ENCODE assay signal across 2 cellular contexts in genomic region chr5:61575581-61575980, GRCh38.
TF ChIP-seq lines count a peak whose summit lies in the region.

No MANE protein-coding gene starts in this region.

TF ChIP-seq in SK-N-SH, 30 proteins besides CTCF, POLR2A, EP300 and RAD21:
- TF ChIP-seq MXI1 (IDR thresholded peaks at IDR 0.05; ENCODE audit: low read depth, low read length) (no peak), NFIC (IDR thresholded peaks at IDR 0.05; ENCODE audit: borderline replicate concordance) (no peak), RFX5 (IDR thresholded peaks at IDR 0.05; ENCODE audit: low read length) (no peak), TAF1 (IDR thresholded peaks at IDR 0.05; ENCODE audit: borderline replicate concordance, low read depth, low read length) (no peak), JUND (IDR thresholded peaks at IDR 0.05) (no peak), ZBTB33 (IDR thresholded peaks at IDR 0.05; ENCODE audit: borderline replicate concordance, low read depth) (no peak), CHD2 (IDR thresholded peaks at IDR 0.05; ENCODE audit: low read length, partially characterized antibody) (no peak), MEF2A (IDR thresholded peaks at IDR 0.05; ENCODE audit: borderline replicate concordance, low read depth) (no peak)
- TF ChIP-seq, protein P1, sequence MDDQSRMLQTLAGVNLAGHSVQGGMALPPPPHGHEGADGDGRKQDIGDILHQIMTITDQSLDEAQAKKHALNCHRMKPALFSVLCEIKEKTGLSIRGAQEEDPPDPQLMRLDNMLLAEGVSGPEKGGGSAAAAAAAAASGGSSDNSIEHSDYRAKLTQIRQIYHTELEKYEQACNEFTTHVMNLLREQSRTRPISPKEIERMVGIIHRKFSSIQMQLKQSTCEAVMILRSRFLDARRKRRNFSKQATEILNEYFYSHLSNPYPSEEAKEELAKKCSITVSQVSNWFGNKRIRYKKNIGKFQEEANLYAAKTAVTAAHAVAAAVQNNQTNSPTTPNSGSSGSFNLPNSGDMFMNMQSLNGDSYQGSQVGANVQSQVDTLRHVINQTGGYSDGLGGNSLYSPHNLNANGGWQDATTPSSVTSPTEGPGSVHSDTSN (IDR thresholded peaks at IDR 0.05), result no peak

TF ChIP-seq in SK-N-SH treated with all-trans-retinoic acid at 6 μM for 48 hours, 23 proteins besides CTCF, POLR2A, EP300 and RAD21:
- TF ChIP-seq RARB (CRISPR knock-in tag; IDR thresholded peaks at IDR 0.05) (no peak), TOX (CRISPR knock-in tag; IDR thresholded peaks at IDR 0.05; ENCODE audit: borderline replicate concordance) (no peak), PPARA (CRISPR knock-in tag; IDR thresholded peaks at IDR 0.05; ENCODE audit: borderline replicate concordance) (no peak), ZNF565 (CRISPR knock-in tag; conservative IDR thresholded peaks at IDR 0.05; ENCODE audit: low read depth) (no peak), ISL1 (CRISPR knock-in tag; IDR thresholded peaks at IDR 0.05) (no peak), ESRRG (CRISPR knock-in tag; IDR thresholded peaks at IDR 0.05) (no peak), ZFP30 (CRISPR knock-in tag; IDR thresholded peaks at IDR 0.05) (no peak)
- TF ChIP-seq, protein P2, sequence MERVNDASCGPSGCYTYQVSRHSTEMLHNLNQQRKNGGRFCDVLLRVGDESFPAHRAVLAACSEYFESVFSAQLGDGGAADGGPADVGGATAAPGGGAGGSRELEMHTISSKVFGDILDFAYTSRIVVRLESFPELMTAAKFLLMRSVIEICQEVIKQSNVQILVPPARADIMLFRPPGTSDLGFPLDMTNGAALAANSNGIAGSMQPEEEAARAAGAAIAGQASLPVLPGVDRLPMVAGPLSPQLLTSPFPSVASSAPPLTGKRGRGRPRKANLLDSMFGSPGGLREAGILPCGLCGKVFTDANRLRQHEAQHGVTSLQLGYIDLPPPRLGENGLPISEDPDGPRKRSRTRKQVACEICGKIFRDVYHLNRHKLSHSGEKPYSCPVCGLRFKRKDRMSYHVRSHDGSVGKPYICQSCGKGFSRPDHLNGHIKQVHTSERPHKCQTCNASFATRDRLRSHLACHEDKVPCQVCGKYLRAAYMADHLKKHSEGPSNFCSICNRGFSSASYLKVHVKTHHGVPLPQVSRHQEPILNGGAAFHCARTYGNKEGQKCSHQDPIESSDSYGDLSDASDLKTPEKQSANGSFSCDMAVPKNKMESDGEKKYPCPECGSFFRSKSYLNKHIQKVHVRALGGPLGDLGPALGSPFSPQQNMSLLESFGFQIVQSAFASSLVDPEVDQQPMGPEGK (CRISPR knock-in tag; IDR thresholded peaks at IDR 0.05; ENCODE audit: borderline replicate concordance), result no peak
- TF ChIP-seq, protein P3, sequence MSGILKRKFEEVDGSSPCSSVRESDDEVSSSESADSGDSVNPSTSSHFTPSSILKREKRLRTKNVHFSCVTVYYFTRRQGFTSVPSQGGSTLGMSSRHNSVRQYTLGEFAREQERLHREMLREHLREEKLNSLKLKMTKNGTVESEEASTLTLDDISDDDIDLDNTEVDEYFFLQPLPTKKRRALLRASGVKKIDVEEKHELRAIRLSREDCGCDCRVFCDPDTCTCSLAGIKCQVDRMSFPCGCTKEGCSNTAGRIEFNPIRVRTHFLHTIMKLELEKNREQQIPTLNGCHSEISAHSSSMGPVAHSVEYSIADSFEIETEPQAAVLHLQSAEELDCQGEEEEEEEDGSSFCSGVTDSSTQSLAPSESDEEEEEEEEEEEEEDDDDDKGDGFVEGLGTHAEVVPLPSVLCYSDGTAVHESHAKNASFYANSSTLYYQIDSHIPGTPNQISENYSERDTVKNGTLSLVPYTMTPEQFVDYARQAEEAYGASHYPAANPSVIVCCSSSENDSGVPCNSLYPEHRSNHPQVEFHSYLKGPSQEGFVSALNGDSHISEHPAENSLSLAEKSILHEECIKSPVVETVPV (CRISPR knock-in tag; IDR thresholded peaks at IDR 0.05), result no peak
